In genomic region chr20:44900231-44900854, GRCh38 we compare ENCODE assay signal across 18 cellular contexts. TPM values are rescaled to one million over a fixed set of nuclear protein-coding genes. Genes with fewer than 3 reads are reported as not detected.
A peak's percentile ranks its signal among the peaks of the same experiment; 100 is the strongest.
DNase-seq lines count a peak whose midpoint lies in the region; ATAC-seq lines count a peak whose summit lies in the region.
"Had no signal": no experiment of that assay in that cellular context is flagged by ENCODE, and none has a peak within 500 bp of the region (broad histone marks: within the 10 kb centered on the region; RNA-seq: fewer than 3 reads in every experiment).

No MANE protein-coding gene starts in this region.

- DNase-seq in activated T-cell treated with anti-CD3 and anti-CD28 coated beads, Interleukin-2, amount 50 U/mL, for 24 hours: no peak
- no peak for DNase-seq in activated T-cell treated with anti-CD3 and anti-CD28 coated beads, Interleukin-2, amount 50 U/mL, for 1 hour
- DNase-seq in activated CD4-positive, alpha-beta memory T cell treated with anti-CD3 and anti-CD28 coated beads for 36 hours: no peak
- DNase-seq in immature natural killer cell (no peak), SKM-1 treated with dmso at 0.1 percent for 144 hours (lab: John Stamatoyannopoulos, UW; ENCODE audit: unreplicated experiment) (no peak)
- no peak for DNase-seq in stimulated activated naive CD8-positive, alpha-beta T cell treated with anti-CD3 and anti-CD28 coated beads, Interleukin-15, Interleukin-2, amounts not matched to agents 100 U/mL and 50 U/mL, for 24 hours
- DNase-seq: activated effector memory CD4-positive, alpha-beta T cell treated with anti-CD3 and anti-CD28 coated beads, Interleukin-2, amount 50 U/mL, for 16 hours; Caco-2; gastrocnemius medialis; mesendoderm; NCI-H1417; NCI-H510A; occipital lobe; Peyer's patch; stimulated activated naive CD4-positive, alpha-beta T cell; SW 1271 had no signal

- POLR2A ChIA-PET in activated CD4-positive, alpha-beta memory T cell treated with anti-CD3 and anti-CD28 coated beads for 36 hours (lab: Charles Lee): no interaction called here

- intact Hi-C loops in activated CD4-positive, alpha-beta memory T cell treated with anti-CD3 and anti-CD28 coated beads for 36 hours (cut with micrococcal nuclease): no loop called here

- H3K36me3 Mint-ChIP-seq in activated T-cell treated with anti-CD3 and anti-CD28 coated beads, Interleukin-2, amount 50 U/mL, for 24 hours (ENCODE audit: low read depth): peaks cover 83% of the 10 kb centered on the region
- H3K36me3 Mint-ChIP-seq in activated CD4-positive, alpha-beta memory T cell treated with anti-CD3 and anti-CD28 coated beads for 36 hours: peaks cover 44% of the 10 kb centered on the region
- peaks cover 5 to 21% (median 12%) of the 10 kb centered on the region in 3 donors for H3K36me3 Mint-ChIP-seq in immature natural killer cell

- H3K4me3 Mint-ChIP-seq in activated T-cell treated with anti-CD3 and anti-CD28 coated beads, Interleukin-2, amount 50 U/mL, for 24 hours: no peak overlapping the region
- no peak overlapping the region for H3K4me3 Mint-ChIP-seq in activated CD4-positive, alpha-beta memory T cell treated with anti-CD3 and anti-CD28 coated beads for 36 hours
- H3K4me3 Mint-ChIP-seq in immature natural killer cell: peak overlapping the region in 2 of 5 donors; percentile 7 to 57

- CTCF ChIA-PET in activated CD4-positive, alpha-beta memory T cell treated with anti-CD3 and anti-CD28 coated beads for 36 hours (lab: Charles Lee): interaction anchor here (0.8 to 4.1 kb wide), 2 partner anchors 11 to 19 kb away, joined by 3 to 18 read pairs; no protein-coding TSS in a partner anchor

- peak overlapping the region; percentile 88 for H3K27ac Mint-ChIP-seq in activated T-cell treated with anti-CD3 and anti-CD28 coated beads, Interleukin-2, amount 50 U/mL, for 24 hours
- H3K27ac Mint-ChIP-seq in activated CD4-positive, alpha-beta memory T cell treated with anti-CD3 and anti-CD28 coated beads for 36 hours: peak overlapping the region; percentile 81
- peak overlapping the region; percentile 57 to 81 (median 75) for H3K27ac Mint-ChIP-seq in immature natural killer cell

- no peaks in the 10 kb centered on the region for H3K27me3 Mint-ChIP-seq in activated T-cell treated with anti-CD3 and anti-CD28 coated beads, Interleukin-2, amount 50 U/mL, for 24 hours
- H3K27me3 Mint-ChIP-seq in activated CD4-positive, alpha-beta memory T cell treated with anti-CD3 and anti-CD28 coated beads for 36 hours: no peaks in the 10 kb centered on the region
- peaks cover 0 to 1% (median 0%) of the 10 kb centered on the region in 3 donors for H3K27me3 Mint-ChIP-seq in immature natural killer cell (ENCODE audit: low read depth in 3 of 3)

- no peaks in the 10 kb centered on the region for H3K9me3 Mint-ChIP-seq in activated T-cell treated with anti-CD3 and anti-CD28 coated beads, Interleukin-2, amount 50 U/mL, for 24 hours
- no peaks in the 10 kb centered on the region for H3K9me3 Mint-ChIP-seq in activated CD4-positive, alpha-beta memory T cell treated with anti-CD3 and anti-CD28 coated beads for 36 hours
- H3K9me3 Mint-ChIP-seq in immature natural killer cell: no peaks in the 10 kb centered on the region

- peaks cover 65% of the 10 kb centered on the region for H3K4me1 Mint-ChIP-seq in activated T-cell treated with anti-CD3 and anti-CD28 coated beads, Interleukin-2, amount 50 U/mL, for 24 hours (ENCODE audit: low read depth)
- H3K4me1 Mint-ChIP-seq in activated CD4-positive, alpha-beta memory T cell treated with anti-CD3 and anti-CD28 coated beads for 36 hours (ENCODE audit: low read depth): peaks cover 48% of the 10 kb centered on the region
- H3K4me1 Mint-ChIP-seq in immature natural killer cell: peaks cover 63 to 83% of the 10 kb centered on the region in 2 donors

- peak; percentile 71 for ATAC-seq in stimulated activated naive CD8-positive, alpha-beta T cell treated with anti-CD3 and anti-CD28 coated beads, Interleukin-15, Interleukin-2, amounts not matched to agents 100 U/mL and 50 U/mL, for 24 hours
- ATAC-seq in HG03432 (IDR thresholded peaks at IDR 0.05; ENCODE audit: unreplicated experiment): no peak
- ATAC-seq in HG03045 (IDR thresholded peaks at IDR 0.05; ENCODE audit: unreplicated experiment): no peak
- ATAC-seq: gastrocnemius medialis had no signal

RNA-seq across cellular contexts. Expression of gene PABPC1L, which starts 9.5 kb away (rescaled TPM):
- 10 to 100 TPM; 61.5 to 70.7 TPM for total RNA-seq in activated CD4-positive, alpha-beta memory T cell treated with anti-CD3 and anti-CD28 coated beads for 36 hours
- polyA plus RNA-seq in immature natural killer cell: under 1 TPM in 1 of 3 donors, not detected in 2; 0.99 TPM

RNA-seq across cellular contexts. Expression of gene YWHAB, which starts 14.8 kb away (rescaled TPM):
- 100 to 1,000 TPM; 280 to 284 TPM for total RNA-seq in activated CD4-positive, alpha-beta memory T cell treated with anti-CD3 and anti-CD28 coated beads for 36 hours
- 100 to 1,000 TPM; 541 to 648 (median 556) TPM for polyA plus RNA-seq in immature natural killer cell

RNA-seq across cellular contexts. Expression of gene TOMM34, which starts 59.9 kb away (rescaled TPM):
- total RNA-seq in activated CD4-positive, alpha-beta memory T cell treated with anti-CD3 and anti-CD28 coated beads for 36 hours: 10 to 100 TPM; 56.3 to 58.4 TPM
- 10 to 100 TPM; 13.4 to 30.0 (median 24.8) TPM for polyA plus RNA-seq in immature natural killer cell
